In genomic region chr2:134718095-134718955, GRCh38 we compare ENCODE assay signal across 8 cellular contexts. TPM values are rescaled to one million over a fixed set of nuclear protein-coding genes. Genes with fewer than 3 reads are reported as not detected.
A peak's percentile ranks its signal among the peaks of the same experiment; 100 is the strongest.
DNase-seq lines count a peak whose midpoint lies in the region; ATAC-seq, FAIRE-seq and TF ChIP-seq lines count a peak whose summit lies in the region.

No MANE protein-coding gene starts in this region.

- H3K79me2 ChIP-seq in PC-9 (ENCODE audit: low read depth), result no peaks in the 10 kb centered on the region
- H3K79me2 ChIP-seq in H1 (ENCODE audit: control insufficient read depth in 1 of 2, insufficient read depth in 2 of 2, low read length in 2 of 2), result no peaks in the 10 kb centered on the region

- peaks cover 14% of the 10 kb centered on the region for H3K23me2 ChIP-seq in H1 (ENCODE audit: low read depth, low read length)

- no peak overlapping the region for H2BK12ac ChIP-seq in H1 (ENCODE audit: low read depth, low read length)

- no peak overlapping the region for H4K91ac ChIP-seq in H1 (replicated peaks; ENCODE audit: insufficient read length, low read length)

- H3K27ac Mint-ChIP-seq in naive thymus-derived CD4-positive, alpha-beta T cell, result no peak overlapping the region

- H3K4ac ChIP-seq in H1 (replicated peaks; ENCODE audit: insufficient read length, low read depth, low read length), result no peak overlapping the region

- TF ChIP-seq POLR2A in H1 (IDR thresholded peaks at IDR 0.05; ENCODE audit: control extremely low read depth in 1 of 2, low read depth in 2 of 2, low read length in 2 of 2), result no peak

- no peak for TF ChIP-seq CTCF in PC-9 (conservative IDR thresholded peaks at IDR 0.05)
- no peak for TF ChIP-seq CTCF in H1 (IDR thresholded peaks at IDR 0.05; ENCODE audit: control extremely low read depth in 1 of 3, insufficient read depth in 1 of 3, low read depth in 1 of 3, low read length in 3 of 3)

- no peak overlapping the region for H2BK20ac ChIP-seq in H1 (ENCODE audit: low read length)

- TF ChIP-seq RAD21 in H1 (IDR thresholded peaks at IDR 0.05 in 1 of 2, conservative IDR thresholded peaks at IDR 0.05 in 1 of 2; ENCODE audit: low read depth in 2 of 2, low read length in 2 of 2), result no peak; a peak in 1 of 4 replicates

- peaks cover 4% of the 10 kb centered on the region; the same call in 1 of the 2 replicates for H3K4me1 ChIP-seq in PC-9 (replicated peaks; ENCODE audit: insufficient read depth)
- H3K4me1 ChIP-seq in H1 (replicated peaks in 1 of 4; ENCODE audit: control insufficient read depth in 3 of 4, insufficient read depth in 4 of 4, low read length in 3 of 4), result peaks cover 0 to 8% (median 3%) of the 10 kb centered on the region in 4 experiments; a peak in 5 of 7 replicates
- H3K4me1 ChIP-seq in naive thymus-derived CD4-positive, alpha-beta T cell (ENCODE audit: control insufficient read depth in 2 of 2, insufficient read depth in 2 of 2, low read length in 2 of 2), result no peaks in the 10 kb centered on the region

- DNase-seq in EL (peak; percentile 6), PC-9 (peak in 1 of 2 experiments; percentile 16), H1 (ENCODE audit: low read depth in 1 of 2, low spot score in 2 of 2) (peak in 1 of 2 experiments; percentile 77), kidney glomerular epithelial cell (lab: John Stamatoyannopoulos, UW) (no peak), mesenteric fat pad (ENCODE audit: low spot score) (no peak)
- peak in 6 of 9 donors; percentile 7 to 29 (median 23) for DNase-seq in naive thymus-derived CD4-positive, alpha-beta T cell

- H3K27me3 ChIP-seq in PC-9 (ENCODE audit: insufficient read depth, low read depth) (peaks cover 9% of the 10 kb centered on the region), H1 (replicated peaks in 1 of 4; ENCODE audit: control insufficient read depth in 3 of 4, extremely low read depth in 1 of 4, insufficient read depth in 3 of 4, low read length in 3 of 4) (peaks cover 19 to 48% (median 41%) of the 10 kb centered on the region in 4 experiments)
- peaks cover 0 to 6% of the 10 kb centered on the region in 2 donors for H3K27me3 ChIP-seq in naive thymus-derived CD4-positive, alpha-beta T cell (ENCODE audit: control insufficient read depth in 2 of 2, insufficient read depth in 2 of 2, low read length in 2 of 2)

- POLR2A ChIA-PET in PC-9 (lab: Charles Lee; ENCODE audit: unreplicated experiment), result no interaction called here
- POLR2A ChIA-PET in H1 (lab: Charles Lee; ENCODE audit: partially characterized antibody), result interaction anchor here (0.7 to 1.2 kb wide), 4 partner anchors 9 to 200 kb away, joined by 3 read pairs; no protein-coding TSS in a partner anchor
- POLR2A ChIA-PET in naive thymus-derived CD4-positive, alpha-beta T cell (lab: Charles Lee), result no interaction called here

- H3K9ac ChIP-seq in H1 (replicated peaks in 1 of 4; ENCODE audit: extremely low read depth in 1 of 4, low read depth in 3 of 4, low read length in 3 of 4), result peak overlapping the region in 2 of 4 experiments; percentile 7 to 13; a peak in 3 of 7 replicates

- H3K9me3 ChIP-seq in PC-9 (ENCODE audit: insufficient read depth, low read depth), result no peaks in the 10 kb centered on the region
- no peaks in the 10 kb centered on the region for H3K9me3 ChIP-seq in H1 (ENCODE audit: insufficient read depth in 2 of 2, low read depth in 1 of 2, low read length in 1 of 2)
- H3K9me3 ChIP-seq in naive thymus-derived CD4-positive, alpha-beta T cell (ENCODE audit: control insufficient read depth in 2 of 3, low read length in 3 of 3), result no peaks in the 10 kb centered on the region

- H3K23ac ChIP-seq in H1 (ENCODE audit: insufficient read length), result no peak overlapping the region

- no peak overlapping the region for H4K8ac ChIP-seq in H1 (ENCODE audit: extremely low read depth, insufficient read depth, low read length)

- ATAC-seq in GM21423 (IDR thresholded peaks at IDR 0.05; ENCODE audit: unreplicated experiment) (peak; percentile 32), HG02938 (IDR thresholded peaks at IDR 0.05; ENCODE audit: unreplicated experiment) (no peak)
- ATAC-seq in naive thymus-derived CD4-positive, alpha-beta T cell, result peak; percentile 66

- peaks cover 65 to 82% (median 69%) of the 10 kb centered on the region in 5 donors for H3K27me3 Mint-ChIP-seq in naive thymus-derived CD4-positive, alpha-beta T cell

- H2BK5ac ChIP-seq in H1 (ENCODE audit: low read depth, low read length), result no peak overlapping the region

- peaks cover 0 to 3% (median 0%) of the 10 kb centered on the region in 5 donors for H3K36me3 Mint-ChIP-seq in naive thymus-derived CD4-positive, alpha-beta T cell

- BruUV-seq in PC-9 (replicated peaks; lab: Mats Ljungman, UMichigan), result no TSS peak

- no peak for TF ChIP-seq EP300 in H1 (IDR thresholded peaks at IDR 0.05; ENCODE audit: borderline replicate concordance in 1 of 2, low read depth in 2 of 2, low read length in 2 of 2)

- intact Hi-C loops in PC-9 (cut with micrococcal nuclease; ENCODE audit: unreplicated experiment), result no loop called here
- intact Hi-C loops in naive thymus-derived CD4-positive, alpha-beta T cell (cut with micrococcal nuclease), result loop anchor here in 1 of 2 donors (5.0 kb wide), 1 partner anchor 46 kb away; no protein-coding TSS in a partner anchor

- H3K4me1 Mint-ChIP-seq in naive thymus-derived CD4-positive, alpha-beta T cell, result peaks cover 18 to 35% (median 27%) of the 10 kb centered on the region in 7 donors

- H3K56ac ChIP-seq in H1 (replicated peaks; ENCODE audit: insufficient read length, low read depth, low read length), result no peak overlapping the region

- H3K18ac ChIP-seq in H1 (ENCODE audit: extremely low read depth, low read length), result no peak overlapping the region

- no peaks in the 10 kb centered on the region for H3F3A ChIP-seq in PC-9 (ENCODE audit: insufficient read depth, low read depth)

- H3K9me3 Mint-ChIP-seq in naive thymus-derived CD4-positive, alpha-beta T cell, result peaks cover 0 to 1% (median 0%) of the 10 kb centered on the region in 11 donors

- H3K9me2 ChIP-seq in PC-9 (ENCODE audit: insufficient read depth), result no peaks in the 10 kb centered on the region

- H4K20me1 ChIP-seq in PC-9 (ENCODE audit: insufficient read depth) (no peaks in the 10 kb centered on the region), H1 (replicated peaks in 1 of 2; ENCODE audit: control insufficient read depth in 1 of 2, insufficient read depth in 2 of 2, low read length in 2 of 2) (peaks cover 0 to 2% of the 10 kb centered on the region in 2 experiments)

- H3K4me2 ChIP-seq in PC-9 (peak overlapping the region; percentile 96), H1 (ENCODE audit: insufficient read depth in 1 of 2, low read depth in 2 of 2, low read length in 2 of 2) (peak overlapping the region; percentile 86 to 98)

- H2BK15ac ChIP-seq in H1 (ENCODE audit: low read length), result no peak overlapping the region

- no peak overlapping the region for H2BK120ac ChIP-seq in H1 (replicated peaks; ENCODE audit: low read depth, low read length)

- FAIRE-seq in H1 (lab: Jason Lieb, UNC), result no peak

- 1% methylated on average over 35 of the region's 109 CpGs; no CpG with 5 or more reads in 1 of the 2 experiments for WGBS in H1 (ENCODE audit: extremely low coverage in 1 of 2, insufficient coverage in 1 of 2, insufficient read length in 1 of 2, insufficient replicate concordance in 2 of 2, low coverage in 1 of 2, low lambda C conversion rate in 2 of 2, missing lambda C conversion rate in 1 of 2), 2 experiments

- peak overlapping the region; percentile 74 for H3K4me3 ChIP-seq in PC-9
- peak overlapping the region; percentile 36 to 80 (median 69) for H3K4me3 ChIP-seq in H1 (ENCODE audit: extremely low read depth in 1 of 4, insufficient read depth in 2 of 4, low read depth in 3 of 4, low read length in 4 of 4)
- peak overlapping the region; percentile 26 for H3K4me3 ChIP-seq in naive thymus-derived CD4-positive, alpha-beta T cell (ENCODE audit: low read length)

- CTCF ChIA-PET in PC-9 (lab: Charles Lee), result no interaction called here
- CTCF ChIA-PET in H1 (lab: Charles Lee; ENCODE audit: partially characterized antibody), result interaction anchor here (0.7 to 2.6 kb wide), 7 partner anchors 14 to 62 kb away, joined by 3 to 10 read pairs (median 6); no protein-coding TSS in a partner anchor
- CTCF ChIA-PET in naive thymus-derived CD4-positive, alpha-beta T cell (lab: Charles Lee), result no interaction called here

- H3K36me3 ChIP-seq in PC-9 (ENCODE audit: low read depth), result no peaks in the 10 kb centered on the region
- H3K36me3 ChIP-seq in H1 (ENCODE audit: control insufficient read depth in 2 of 4, insufficient read depth in 4 of 4, low read length in 3 of 4), result 0 out of 8 replicates have a peak, but pooled peaks cover 0 to 4% (median 0%) of the 10 kb centered on the region in 4 experiments
- no peaks in the 10 kb centered on the region for H3K36me3 ChIP-seq in naive thymus-derived CD4-positive, alpha-beta T cell (ENCODE audit: control insufficient read depth in 2 of 3, insufficient read depth in 3 of 3, low read length in 3 of 3)

- H3K79me1 ChIP-seq in H1 (ENCODE audit: low read depth, low read length), result no peaks in the 10 kb centered on the region

- H3K27ac ChIP-seq in PC-9, result no peak overlapping the region
- no peak overlapping the region for H3K27ac ChIP-seq in H1 (ENCODE audit: low read depth, low read length)
- no peak overlapping the region for H3K27ac ChIP-seq in naive thymus-derived CD4-positive, alpha-beta T cell (ENCODE audit: low read depth, low read length)

- H3K4me3 Mint-ChIP-seq in naive thymus-derived CD4-positive, alpha-beta T cell, result peak overlapping the region; percentile 57 to 87 (median 80)

- no peak overlapping the region for H2AK5ac ChIP-seq in H1 (ENCODE audit: low read depth, low read length)

- H4K5ac ChIP-seq in H1 (ENCODE audit: insufficient read length, low read depth, low read length), result no peak overlapping the region

- H2AFZ ChIP-seq in PC-9 (peak overlapping the region; percentile 83), H1 (ENCODE audit: low read length) (peak overlapping the region; percentile 74; the same call in 1 of the 2 replicates)

- no peak overlapping the region for H3K14ac ChIP-seq in H1 (ENCODE audit: insufficient read length)

RNA-seq across cellular contexts. Expression of gene TMEM163, which starts 0.5 kb away (rescaled TPM):
- 1.4 and 2.4 TPM in 2 replicates for total RNA-seq in PC-9 (2021)
- 2.8 and 2.9 TPM in 2 replicates for total RNA-seq in H1 (2021; fragmentation: NEBNext Ultra II Directional; extraction: Animal tissue kit (Norgen Biotek cat#: 25700))
- polyA plus RNA-seq in H1 (2011; rRNA removed), result 3.1 and 3.2 TPM in 2 replicates
- polyA plus RNA-seq in H1 (2011; cell fraction: cytosol; rRNA removed), result 2.4 TPM
- 2.6 TPM for polyA plus RNA-seq in H1 (2011; cell fraction: nucleus; rRNA removed)
- polyA plus RNA-seq in H1 (2012, experiment 1 of 2), result 2.8 to 3.5 TPM (median 3.1 TPM) in 4 replicates
- polyA plus RNA-seq in H1 (2012, experiment 2 of 2), result 2.8 TPM
- polyA plus RNA-seq in H1 (2013, experiment 1 of 2), result 1.4 TPM
- 2.0 TPM for polyA plus RNA-seq in H1 (2013, experiment 2 of 2)
- polyA minus RNA-seq in H1 (2011; rRNA and poly(A)+ RNA removed), result 2.7 TPM in 2 replicates
- polyA minus RNA-seq in H1 (2011; cell fraction: cytosol; rRNA and poly(A)+ RNA removed), result 0.59 TPM
- 1.2 TPM for polyA minus RNA-seq in H1 (2011; cell fraction: nucleus; rRNA and poly(A)+ RNA removed)
- under 1 TPM in 3 of 5 experiments, not detected in 2; 0.21 to 0.71 (median 0.39) TPM for total RNA-seq in naive thymus-derived CD4-positive, alpha-beta T cell
- polyA plus RNA-seq in naive thymus-derived CD4-positive, alpha-beta T cell, result under 1 TPM; 0.13 to 0.21 TPM
- 1.9 TPM for total RNA-seq in mesenteric fat pad

Comparison
In these comparisons a context has a peak if more than half of its experiments do, and no peak if none do; other contexts are left out.
1. DNase-seq: peak in EL (single experiment) and naive thymus-derived CD4-positive, alpha-beta T cell (6 of 9); none in kidney glomerular epithelial cell (single experiment) and mesenteric fat pad (single experiment).
2. Peak in every context shown above with its lines, with median percentiles within 50 percentile points of each other: H3K4me3 ChIP-seq.